In genomic region chr14:38948171-38948570, GRCh38 we compare ENCODE assay signal across 21 cellular contexts.
A peak's percentile ranks its signal among the peaks of the same experiment; 100 is the strongest.
DNase-seq lines count a peak whose midpoint lies in the region; FAIRE-seq and TF ChIP-seq lines count a peak whose summit lies in the region.
"Had no signal": no experiment of that assay in that cellular context is flagged by ENCODE, and none has a peak within 500 bp of the region (broad histone marks: within the 10 kb centered on the region; RNA-seq: fewer than 3 reads in every experiment).

No MANE protein-coding gene starts in this region.

- peak overlapping the region; percentile 92 for H3K27ac ChIP-seq in angular gyrus (ENCODE audit: low read depth, low read length)
- H3K27ac ChIP-seq: lower lobe of right lung had no signal

- H3K27me3 Mint-ChIP-seq in HFFc6 (ENCODE audit: insufficient read depth): peaks cover 5% of the 10 kb centered on the region; the same call in 1 of the 2 replicates
- H3K27me3 Mint-ChIP-seq in chondrocyte (ENCODE audit: low read depth): no peaks in the 10 kb centered on the region
- H3K27me3 Mint-ChIP-seq: activated naive CD4-positive, alpha-beta T cell treated with anti-CD3 and anti-CD28 coated beads, Interleukin-2, amount 10 ng/mL, durations not matched to agents 7 days and 5 days had no signal

- DNase-seq in A172 (ENCODE audit: low spot score) (peak; percentile 52), HFFc6 (peak; percentile 29), frontal cortex (ENCODE audit: low spot score in 2 of 2) (no peak), chondrocyte (ENCODE audit: low spot score) (no peak), DMS79 treated with DMSO at 0.1 percent for 48 hours (lab: John Stamatoyannopoulos, UW) (no peak)
- no peak for DNase-seq in effector CD8-positive, alpha-beta T cell (lab: John Stamatoyannopoulos, UW)
- no peak for DNase-seq in stimulated activated CD4-positive, alpha-beta T cell treated with anti-CD3 and anti-CD28 coated beads, Interleukin-4, amount 100 ng/mL, for 4 hours
- DNase-seq: 8988T; activated naive CD4-positive, alpha-beta T cell treated with anti-CD3 and anti-CD28 coated beads, Interleukin-2, amount 10 ng/mL, durations not matched to agents 7 days and 5 days; cerebellar nuclear complex; Karpas-422; lower lobe of right lung; NCI-H1694 treated with DMSO at 0.1 percent for 48 hours; NCI-H510A treated with DMSO at 0.1 percent for 48 hours; right cardiac atrium; stimulated activated CD4-positive, alpha-beta T cell treated with anti-CD3 and anti-CD28 coated beads, Interleukin-2, amount 100 ng/mL, for 48 hours; T-cell had no signal

- H3K4me1 Mint-ChIP-seq in HFFc6 (ENCODE audit: low read depth) (peaks cover 30% of the 10 kb centered on the region), chondrocyte (ENCODE audit: low read depth) (peaks cover 29% of the 10 kb centered on the region)
- H3K4me1 Mint-ChIP-seq: activated naive CD4-positive, alpha-beta T cell treated with anti-CD3 and anti-CD28 coated beads, Interleukin-2, amount 10 ng/mL, durations not matched to agents 7 days and 5 days; T-cell; WTC11 had no signal

- TF ChIP-seq CTCF in HFFc6 (IDR thresholded peaks at IDR 0.05) (no peak), chondrocyte (IDR thresholded peaks at IDR 0.05) (no peak)

- no peak overlapping the region for H3K27ac Mint-ChIP-seq in HFFc6
- no peak overlapping the region for H3K27ac Mint-ChIP-seq in chondrocyte (ENCODE audit: unreplicated experiment)
- H3K27ac Mint-ChIP-seq: activated naive CD4-positive, alpha-beta T cell treated with anti-CD3 and anti-CD28 coated beads, Interleukin-2, amount 10 ng/mL, durations not matched to agents 7 days and 5 days; nephron; T-cell; WTC11 had no signal

- H3K9me3 Mint-ChIP-seq in HFFc6 (no peaks in the 10 kb centered on the region), chondrocyte (ENCODE audit: low read depth) (peaks cover 4% of the 10 kb centered on the region)
- H3K9me3 Mint-ChIP-seq: activated naive CD4-positive, alpha-beta T cell treated with anti-CD3 and anti-CD28 coated beads, Interleukin-2, amount 10 ng/mL, durations not matched to agents 7 days and 5 days; nephron; T-cell; WTC11 had no signal

- peaks cover 4% of the 10 kb centered on the region; the same call in 1 of the 2 replicates for H3K36me3 Mint-ChIP-seq in HFFc6 (ENCODE audit: low read depth)
- H3K36me3 Mint-ChIP-seq in chondrocyte (ENCODE audit: low read depth): peaks cover 2% of the 10 kb centered on the region
- H3K36me3 Mint-ChIP-seq: activated naive CD4-positive, alpha-beta T cell treated with anti-CD3 and anti-CD28 coated beads, Interleukin-2, amount 10 ng/mL, durations not matched to agents 7 days and 5 days; T-cell; WTC11 had no signal

- peak; percentile 98 for FAIRE-seq in frontal cortex (lab: Jason Lieb, UNC)
- FAIRE-seq: H1 had no signal

- H3K4me3 Mint-ChIP-seq in HFFc6 (no peak overlapping the region), chondrocyte (ENCODE audit: unreplicated experiment) (no peak overlapping the region)
- H3K4me3 Mint-ChIP-seq: activated naive CD4-positive, alpha-beta T cell treated with anti-CD3 and anti-CD28 coated beads, Interleukin-2, amount 10 ng/mL, durations not matched to agents 7 days and 5 days; nephron; T-cell; WTC11 had no signal

Comparison
In these comparisons a context has a peak if more than half of its experiments do, and no peak if none do; other contexts are left out.
1. DNase-seq: peak in A172 (single experiment) and HFFc6 (single experiment); none in frontal cortex (0 of 2), chondrocyte (single experiment), effector CD8-positive, alpha-beta T cell (single experiment), DMS79 treated with DMSO at 0.1 percent for 48 hours (single experiment) and stimulated activated CD4-positive, alpha-beta T cell treated with anti-CD3 and anti-CD28 coated beads, Interleukin-4, amount 100 ng/mL, for 4 hours (0 of 2).